1 cellular context compared by ENCODE assay signal in genomic region chr20:62980970-62981369, GRCh38.
TF ChIP-seq lines count a peak whose summit lies in the region.

No MANE protein-coding gene starts in this region.

TF ChIP-seq in HepG2, 621 proteins besides CTCF, POLR2A, EP300 and RAD21:
- TF ChIP-seq HNRNPK (IDR thresholded peaks at IDR 0.05; ENCODE audit: low read depth, low read length, poor library complexity, severe bottlenecking) (peak; percentile 88), PHF20 (CRISPR knock-in tag; IDR thresholded peaks at IDR 0.05) (no peak), PCBP1 (IDR thresholded peaks at IDR 0.05; ENCODE audit: borderline replicate concordance, low read depth, low read length) (peak; percentile 84; the same call in 1 of the 2 replicates)
